ENCODE assay signal across 30 cellular contexts in the genomic region with DNA sequence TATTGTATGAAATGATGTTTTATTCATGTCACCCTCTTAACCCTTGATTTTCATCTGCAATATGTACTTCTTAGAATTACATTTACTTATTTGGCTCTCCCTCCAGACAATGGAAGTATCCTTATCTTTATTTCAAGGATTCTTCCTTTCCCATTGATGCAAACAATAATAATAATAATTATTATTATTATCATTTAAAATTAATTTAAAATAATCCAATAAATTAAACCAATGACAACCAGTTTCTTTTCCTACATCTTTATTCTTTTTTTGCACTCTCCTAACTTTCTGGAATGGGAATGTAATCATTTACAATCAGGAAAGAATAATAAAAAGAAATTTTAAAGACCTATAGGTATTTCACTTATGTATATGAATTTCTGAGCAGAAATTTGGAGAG.
"Had no signal": no experiment of that assay in that cellular context is flagged by ENCODE, and none has a peak within 500 bp of the region (broad histone marks: within the 10 kb centered on the region; RNA-seq: fewer than 3 reads in every experiment).

No MANE protein-coding gene starts in this region.

- FAIRE-seq: small intestine had no signal

- H3K4me1 ChIP-seq: parathyroid adenoma, psoas muscle, right lobe of liver, suprapubic skin, testis, tibial artery, transverse colon, upper lobe of right lung, uterus had no signal

- H3K27me3 Mint-ChIP-seq: naive thymus-derived CD8-positive, alpha-beta T cell; natural killer cell treated with Interleukin-12 subunit alpha and Interleukin-12 subunit beta and Interleukin-15 and Interleukin-18, amount 100 ng/mL, for 72 hours; progenitor cell of endocrine pancreas; stimulated activated memory B cell treated with anti-CD40 and anti-IgM and Interleukin-4, amounts not matched to agents 10 μg/mL and 1 μg/mL and 100 μg/mL, for 72 hours; stimulated activated naive CD8-positive, alpha-beta T cell treated with anti-CD3 and anti-CD28 coated beads, Interleukin-15, amount 100 ng/mL, for 72 hours; type B pancreatic cell had no signal

- ATAC-seq: naive thymus-derived CD8-positive, alpha-beta T cell; natural killer cell treated with Interleukin-12 subunit alpha and Interleukin-12 subunit beta and Interleukin-15 and Interleukin-18, amount 100 ng/mL, for 72 hours; psoas muscle; right cardiac atrium; right lobe of liver; stimulated activated memory B cell treated with anti-CD40 and anti-IgM and Interleukin-4, amounts not matched to agents 10 μg/mL and 1 μg/mL and 100 μg/mL, for 72 hours; stimulated activated naive CD8-positive, alpha-beta T cell treated with anti-CD3 and anti-CD28 coated beads, Interleukin-15, amount 100 ng/mL, for 72 hours; stimulated activated naive CD8-positive, alpha-beta T cell treated with anti-CD3 and anti-CD28 coated beads, Interleukin-15, Interleukin-2, amounts not matched to agents 100 U/mL and 50 U/mL, for 24 hours; upper lobe of right lung had no signal

- H3K36me3 ChIP-seq: neutrophil, right lobe of liver, sigmoid colon, suprapubic skin, tibial artery, transverse colon, upper lobe of right lung, uterus had no signal

- H3K9me3 ChIP-seq: neutrophil, psoas muscle, right lobe of liver, sigmoid colon, suprapubic skin, testis, tibial artery, transverse colon, upper lobe of right lung, uterus had no signal

- H3K4me1 Mint-ChIP-seq: naive thymus-derived CD8-positive, alpha-beta T cell; stimulated activated memory B cell treated with anti-CD40 and anti-IgM and Interleukin-4, amounts not matched to agents 10 μg/mL and 1 μg/mL and 100 μg/mL, for 72 hours; stimulated activated naive CD8-positive, alpha-beta T cell treated with anti-CD3 and anti-CD28 coated beads, Interleukin-15, amount 100 ng/mL, for 72 hours had no signal

- H3K4me3 ChIP-seq: psoas muscle, right lobe of liver, sigmoid colon, suprapubic skin, testis, tibial artery, transverse colon, upper lobe of right lung, uterus had no signal

- H3K9me3 Mint-ChIP-seq: nephron progenitor cell; neural crest cell; stimulated activated memory B cell treated with anti-CD40 and anti-IgM and Interleukin-4, amounts not matched to agents 10 μg/mL and 1 μg/mL and 100 μg/mL, for 72 hours; stimulated activated naive CD8-positive, alpha-beta T cell treated with anti-CD3 and anti-CD28 coated beads, Interleukin-15, amount 100 ng/mL, for 72 hours had no signal

- H3K27me3 ChIP-seq: neutrophil, right lobe of liver, sigmoid colon, suprapubic skin, testis, tibial artery, transverse colon, upper lobe of right lung, uterus had no signal

- H3K27ac ChIP-seq: neutrophil, parathyroid adenoma, psoas muscle, right lobe of liver, sigmoid colon, suprapubic skin, testis, tibial artery, transverse colon, upper lobe of right lung, uterus had no signal

- H3K4me3 Mint-ChIP-seq: naive thymus-derived CD8-positive, alpha-beta T cell; natural killer cell treated with Interleukin-12 subunit alpha and Interleukin-12 subunit beta and Interleukin-15 and Interleukin-18, amount 100 ng/mL, for 72 hours; nephron progenitor cell; neural crest cell; stimulated activated memory B cell treated with anti-CD40 and anti-IgM and Interleukin-4, amounts not matched to agents 10 μg/mL and 1 μg/mL and 100 μg/mL, for 72 hours; stimulated activated naive CD8-positive, alpha-beta T cell treated with anti-CD3 and anti-CD28 coated beads, Interleukin-15, amount 100 ng/mL, for 72 hours; type B pancreatic cell had no signal

- H3K27ac Mint-ChIP-seq: naive thymus-derived CD8-positive, alpha-beta T cell; natural killer cell treated with Interleukin-12 subunit alpha and Interleukin-12 subunit beta and Interleukin-15 and Interleukin-18, amount 100 ng/mL, for 72 hours; nephron progenitor cell; progenitor cell of endocrine pancreas; stimulated activated memory B cell treated with anti-CD40 and anti-IgM and Interleukin-4, amounts not matched to agents 10 μg/mL and 1 μg/mL and 100 μg/mL, for 72 hours; stimulated activated naive CD8-positive, alpha-beta T cell treated with anti-CD3 and anti-CD28 coated beads, Interleukin-15, amount 100 ng/mL, for 72 hours; type B pancreatic cell had no signal

- DNase-seq: naive thymus-derived CD8-positive, alpha-beta T cell; nephron progenitor cell; nucleus accumbens; posterior cingulate gyrus; psoas muscle; right cardiac atrium; right lobe of liver; sigmoid colon; small intestine; stimulated activated CD4-positive, alpha-beta T cell treated with anti-CD3 and anti-CD28 coated beads, Interleukin-15, amount 100 ng/mL, for 24 hours; stimulated activated CD4-positive, alpha-beta T cell treated with anti-CD3 and anti-CD28 coated beads, Interleukin-4, amount 100 ng/mL, for 1 hour; stimulated activated CD4-positive, alpha-beta T cell treated with anti-CD3 and anti-CD28 coated beads, Interleukin-4, amount 100 ng/mL, for 4 hours; stimulated activated CD8-positive, alpha-beta memory T cell treated with anti-CD3 and anti-CD28 coated beads, Interleukin-4, amount 100 ng/mL, for 48 hours; stimulated activated naive CD4-positive, alpha-beta T cell; stimulated activated naive CD8-positive, alpha-beta T cell treated with anti-CD3 and anti-CD28 coated beads, Interleukin-15, amount 100 ng/mL, for 72 hours; stimulated activated naive CD8-positive, alpha-beta T cell treated with anti-CD3 and anti-CD28 coated beads, Interleukin-15, Interleukin-2, amounts not matched to agents 100 U/mL and 50 U/mL, for 24 hours; substantia nigra; testis; tibial artery; transverse colon; upper lobe of right lung; uterus had no signal

- H3K36me3 Mint-ChIP-seq: naive thymus-derived CD8-positive, alpha-beta T cell; natural killer cell treated with Interleukin-12 subunit alpha and Interleukin-12 subunit beta and Interleukin-15 and Interleukin-18, amount 100 ng/mL, for 72 hours; stimulated activated memory B cell treated with anti-CD40 and anti-IgM and Interleukin-4, amounts not matched to agents 10 μg/mL and 1 μg/mL and 100 μg/mL, for 72 hours; type B pancreatic cell had no signal
